9 cellular contexts compared by ENCODE assay signal in the genomic region with DNA sequence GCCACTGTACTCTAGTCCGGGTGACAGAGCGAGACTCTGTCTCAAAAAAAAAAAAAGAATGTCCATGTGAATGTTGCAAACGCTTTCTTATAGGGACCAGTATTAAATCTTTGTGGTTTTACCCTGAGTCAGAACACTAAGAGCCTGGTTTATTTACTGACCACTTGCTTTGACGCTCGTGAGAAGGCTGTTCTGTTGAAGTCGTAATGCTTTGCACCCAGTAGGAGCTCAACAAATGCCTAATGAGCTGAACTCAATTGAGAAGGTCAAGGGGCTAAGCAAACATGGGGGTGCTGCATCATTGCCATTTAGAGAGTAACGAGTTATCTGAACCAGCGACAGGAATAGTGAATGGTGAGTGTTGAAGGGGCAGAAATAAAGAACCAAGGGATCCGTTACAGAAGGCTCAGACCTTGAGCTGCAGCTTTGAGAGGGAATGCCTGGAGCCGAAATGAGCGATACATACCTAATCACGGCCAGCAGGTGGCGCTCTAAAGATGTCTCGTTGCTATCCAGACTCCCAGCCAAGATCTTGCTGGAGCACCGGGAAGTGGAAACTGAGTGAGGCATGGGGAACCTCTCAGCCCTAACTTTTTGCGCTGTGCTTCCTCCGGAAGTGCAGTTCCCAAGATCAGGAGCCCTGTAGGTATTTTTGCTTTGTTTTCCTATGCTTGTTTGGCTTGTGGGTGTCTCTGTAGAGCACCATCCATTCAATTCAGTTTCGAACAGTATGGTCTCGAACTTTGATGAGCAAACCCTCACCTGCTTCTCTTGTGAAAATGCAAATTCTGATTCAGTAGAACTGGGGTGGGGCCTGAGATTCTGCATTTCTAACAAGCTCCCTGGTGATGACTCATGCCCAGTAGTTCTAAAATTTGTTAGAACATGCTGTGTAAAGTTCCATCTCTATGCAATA. TPM values are rescaled to one million over a fixed set of nuclear protein-coding genes. Genes with fewer than 3 reads are reported as not detected.
DNase-seq lines count a peak whose midpoint lies in the region; ATAC-seq and TF ChIP-seq lines count a peak whose summit lies in the region.
"Had no signal": no experiment of that assay in that cellular context is flagged by ENCODE, and none has a peak within 500 bp of the region (broad histone marks: within the 10 kb centered on the region; RNA-seq: fewer than 3 reads in every experiment).

No MANE protein-coding gene starts in this region.

- H3K27ac ChIP-seq in vagina, result no peak overlapping the region

- no peak overlapping the region for H3K27ac Mint-ChIP-seq in T-cell

- peaks cover 7 to 16% (median 16%) of the 10 kb centered on the region in 3 donors for H3K4me1 Mint-ChIP-seq in T-cell

- H3K9me3 Mint-ChIP-seq in T-cell, result no peaks in the 10 kb centered on the region

- no peaks in the 10 kb centered on the region for H3K27me3 ChIP-seq in vagina

- CTCF ChIA-PET in GM10248 (lab: Yijun Ruan, JAX) (interaction anchor here (0.7 to 5.9 kb wide), 35 partner anchors 8 to 1145 kb away, joined by 3 to 53 read pairs (median 4); partner anchors contain the start of genes KRABD2, MYH10, NDEL1 and RNF222), T-cell (lab: Charles Lee) (interaction anchor here (0.6 to 1.5 kb wide), 14 partner anchors 10 to 616 kb away, joined by 3 to 14 read pairs (median 4); partner anchors contain the start of gene NDEL1 (in 1 of the 2))

- intact Hi-C loops in left cardiac atrium (cut with DNase I), result loop anchor here (2.0 to 10.0 kb wide), 4 partner anchors 335 to 377 kb away; partner anchors contain the start of gene CCDC42 (in 1 of the 2)
- intact Hi-C loops in vagina (cut with DNase I), result loop anchor here (10.0 kb wide), 1 partner anchor 335 kb away; the partner anchor contains the start of gene CCDC42

- no peaks in the 10 kb centered on the region for H3K36me3 ChIP-seq in vagina

- H3K4me3 ChIP-seq in vagina, result no peak overlapping the region

- no peaks in the 10 kb centered on the region for H3K9me3 ChIP-seq in vagina

- H3K4me1 ChIP-seq in vagina, result peaks cover 9% of the 10 kb centered on the region

- H3K36me3 Mint-ChIP-seq in T-cell, result no peaks in the 10 kb centered on the region

- H3K4me3 Mint-ChIP-seq in T-cell, result no peak overlapping the region

- peak; percentile 78 to 88 (median 80) for ATAC-seq in T-cell (replicated peaks in 1 of 4)
- peak; percentile 93 to 94 for ATAC-seq in left cardiac atrium
- ATAC-seq in GM19455 (IDR thresholded peaks at IDR 0.05; ENCODE audit: unreplicated experiment), result no peak

- TF ChIP-seq CTCF in GM10248 (IDR thresholded peaks at IDR 0.05; ENCODE audit: control extremely low read depth, extremely low read depth, low read depth, missing control alignments) (peak; percentile 76), vagina (IDR thresholded peaks at IDR 0.05) (peak; percentile 56 to 90 (median 89))

- TF ChIP-seq POLR2A in vagina (IDR thresholded peaks at IDR 0.05), result no peak

- H3K27me3 Mint-ChIP-seq in T-cell, result peaks cover 5 to 10% of the 10 kb centered on the region in 2 donors

- DNase-seq in GM10248 (ENCODE audit: extremely low spot score) (peak; percentile 71), NCI-H1436 (lab: John Stamatoyannopoulos, UW) (peak; percentile 83), T-cell (peak; percentile 18 to 79 (median 68)), amniotic epithelial cell (ENCODE audit: low read depth) (peak; percentile 80), left cardiac atrium (peak; percentile 88), pulmonary artery endothelial cell (ENCODE audit: low read depth, low spot score) (peak; percentile 35), vagina (ENCODE audit: extremely low spot score in 2 of 2) (no peak)

- POLR2A ChIA-PET in GM10248 (lab: Yijun Ruan, JAX), result no interaction called here
- POLR2A ChIA-PET in T-cell (lab: Charles Lee), result no interaction called here

RNA-seq across cellular contexts. Expression of gene RNF222, which starts 12.6 kb away (rescaled TPM):
- 1 to 10 TPM in 2 of 5 donors, under 1 TPM in 2, not detected in 1; 0.09 to 1.6 (median 0.57) TPM for total RNA-seq in T-cell
- not detected for total RNA-seq in left cardiac atrium
- not detected in 2 replicates for total RNA-seq in pulmonary artery endothelial cell
- total RNA-seq in vagina, result 2.5 TPM
- total RNA-seq: skeletal muscle tissue had no signal

RNA-seq across cellular contexts. Expression of gene NDEL1, which starts 25.5 kb away (rescaled TPM):
- total RNA-seq in T-cell, result 100 to 1,000 TPM in 2 of 5 donors, 10 to 100 TPM in 3; 83.4 to 241 (median 99.0) TPM
- total RNA-seq in left cardiac atrium, result 10 to 100 TPM; 27.8 to 48.8 TPM
- 33.4 and 38.2 TPM in 2 replicates for total RNA-seq in pulmonary artery endothelial cell
- 66.5 TPM for total RNA-seq in vagina

RNA-seq across cellular contexts. Expression of gene RPL26, which starts 27.2 kb away (rescaled TPM):
- total RNA-seq in T-cell (1,000 to 10,000 TPM; 2,515 to 2,978 (median 2,612) TPM), left cardiac atrium (1,000 to 10,000 TPM; 1,025 to 1,062 TPM), pulmonary artery endothelial cell (3,304 and 3,763 TPM in 2 replicates), vagina (3,493 TPM)

Comparison
In these comparisons a context has a peak if more than half of its experiments do, and no peak if none do; other contexts are left out.
1. DNase-seq: peak in GM10248 (single experiment), NCI-H1436 (single experiment), T-cell (34 of 34), amniotic epithelial cell (single experiment), left cardiac atrium (single experiment) and pulmonary artery endothelial cell (single experiment); none in vagina (0 of 2).